In the genomic region with DNA sequence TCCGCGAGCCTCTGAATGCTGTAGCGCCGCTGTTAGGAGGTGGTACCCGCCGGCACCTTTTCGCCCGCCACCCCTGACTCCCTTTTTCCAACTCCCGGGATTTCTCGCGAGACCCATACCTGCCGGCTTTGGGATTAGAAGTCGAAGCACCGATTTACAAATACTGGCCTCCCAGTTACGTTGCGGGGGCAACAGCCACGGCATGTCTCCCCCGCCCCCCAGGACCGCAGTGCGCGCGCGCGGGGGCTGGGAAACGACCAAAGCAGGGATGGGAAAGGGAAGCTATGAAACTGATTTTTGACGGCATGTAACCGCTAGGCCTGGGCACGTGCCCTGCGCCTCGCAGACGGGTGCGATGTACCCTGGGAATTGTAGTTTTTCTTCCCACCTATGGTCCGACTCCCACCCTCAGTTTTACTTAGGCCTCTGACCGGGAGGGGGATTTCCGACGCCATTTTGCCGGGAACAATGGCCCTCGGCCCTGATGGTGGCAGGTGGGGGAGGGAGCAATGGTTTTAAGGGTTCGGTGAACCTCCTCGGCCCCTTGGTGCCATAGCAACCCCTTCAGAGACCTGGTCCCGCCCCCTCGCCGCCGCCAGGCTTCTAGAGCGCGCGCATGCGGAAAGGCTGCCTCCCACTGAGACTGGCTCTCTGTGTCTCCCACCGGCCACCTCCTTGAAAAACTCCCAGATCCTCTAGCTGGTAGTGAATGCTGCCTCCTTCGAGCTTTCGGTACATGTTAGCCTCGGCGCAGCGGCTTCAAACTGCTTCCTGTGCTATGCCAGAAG, we compare ENCODE assay signal across 1 cellular context.
TF ChIP-seq lines count a peak whose summit lies in the region.

No MANE protein-coding gene starts in this region.

TF ChIP-seq in K562, 482 proteins besides CTCF, POLR2A, EP300 and RAD21 (continued from another document):
- TF ChIP-seq ZNF655 (CRISPR knock-in tag; IDR thresholded peaks at IDR 0.05) (no peak), CHD2 (IDR thresholded peaks at IDR 0.05; ENCODE audit: low read depth, low read length) (0 out of 2 replicates have a peak, but pooled peaks have one; percentile 15), MYBL2 (IDR thresholded peaks at IDR 0.05; ENCODE audit: low read depth) (no peak), MYBL2 (CRISPR knock-in tag; IDR thresholded peaks at IDR 0.05; ENCODE audit: borderline replicate concordance) (no peak), NRF1 (conservative IDR thresholded peaks at IDR 0.05 in 1 of 2, IDR thresholded peaks at IDR 0.05 in 1 of 2) (peak; percentile 51 to 66; a peak in 3 of 4 replicates), ZNF253 (CRISPR knock-in tag; conservative IDR thresholded peaks at IDR 0.05) (no peak), KDM4B (IDR thresholded peaks at IDR 0.05; ENCODE audit: borderline replicate concordance in 2 of 2, low read depth in 1 of 2) (no peak), RFX1 (IDR thresholded peaks at IDR 0.05) (peak; percentile 25; the same call in 1 of the 2 replicates), ZSCAN29 (IDR thresholded peaks at IDR 0.05) (no peak), SRSF3 (IDR thresholded peaks at IDR 0.05; ENCODE audit: insufficient read depth, low read length) (no peak), JUN (IDR thresholded peaks at IDR 0.05; ENCODE audit: borderline replicate concordance, low read depth, low read length) (no peak), JUN (CRISPR knock-in tag; IDR thresholded peaks at IDR 0.05; ENCODE audit: borderline replicate concordance) (no peak), CCAR2 (IDR thresholded peaks at IDR 0.05; ENCODE audit: low read depth, low read length) (no peak), HCFC1 (IDR thresholded peaks at IDR 0.05; ENCODE audit: low read depth, low read length) (peak; percentile 28; the same call in 1 of the 2 replicates), L3MBTL2 (IDR thresholded peaks at IDR 0.05) (peak; percentile 32; the same call in 1 of the 2 replicates)
- TF ChIP-seq, protein P1, sequence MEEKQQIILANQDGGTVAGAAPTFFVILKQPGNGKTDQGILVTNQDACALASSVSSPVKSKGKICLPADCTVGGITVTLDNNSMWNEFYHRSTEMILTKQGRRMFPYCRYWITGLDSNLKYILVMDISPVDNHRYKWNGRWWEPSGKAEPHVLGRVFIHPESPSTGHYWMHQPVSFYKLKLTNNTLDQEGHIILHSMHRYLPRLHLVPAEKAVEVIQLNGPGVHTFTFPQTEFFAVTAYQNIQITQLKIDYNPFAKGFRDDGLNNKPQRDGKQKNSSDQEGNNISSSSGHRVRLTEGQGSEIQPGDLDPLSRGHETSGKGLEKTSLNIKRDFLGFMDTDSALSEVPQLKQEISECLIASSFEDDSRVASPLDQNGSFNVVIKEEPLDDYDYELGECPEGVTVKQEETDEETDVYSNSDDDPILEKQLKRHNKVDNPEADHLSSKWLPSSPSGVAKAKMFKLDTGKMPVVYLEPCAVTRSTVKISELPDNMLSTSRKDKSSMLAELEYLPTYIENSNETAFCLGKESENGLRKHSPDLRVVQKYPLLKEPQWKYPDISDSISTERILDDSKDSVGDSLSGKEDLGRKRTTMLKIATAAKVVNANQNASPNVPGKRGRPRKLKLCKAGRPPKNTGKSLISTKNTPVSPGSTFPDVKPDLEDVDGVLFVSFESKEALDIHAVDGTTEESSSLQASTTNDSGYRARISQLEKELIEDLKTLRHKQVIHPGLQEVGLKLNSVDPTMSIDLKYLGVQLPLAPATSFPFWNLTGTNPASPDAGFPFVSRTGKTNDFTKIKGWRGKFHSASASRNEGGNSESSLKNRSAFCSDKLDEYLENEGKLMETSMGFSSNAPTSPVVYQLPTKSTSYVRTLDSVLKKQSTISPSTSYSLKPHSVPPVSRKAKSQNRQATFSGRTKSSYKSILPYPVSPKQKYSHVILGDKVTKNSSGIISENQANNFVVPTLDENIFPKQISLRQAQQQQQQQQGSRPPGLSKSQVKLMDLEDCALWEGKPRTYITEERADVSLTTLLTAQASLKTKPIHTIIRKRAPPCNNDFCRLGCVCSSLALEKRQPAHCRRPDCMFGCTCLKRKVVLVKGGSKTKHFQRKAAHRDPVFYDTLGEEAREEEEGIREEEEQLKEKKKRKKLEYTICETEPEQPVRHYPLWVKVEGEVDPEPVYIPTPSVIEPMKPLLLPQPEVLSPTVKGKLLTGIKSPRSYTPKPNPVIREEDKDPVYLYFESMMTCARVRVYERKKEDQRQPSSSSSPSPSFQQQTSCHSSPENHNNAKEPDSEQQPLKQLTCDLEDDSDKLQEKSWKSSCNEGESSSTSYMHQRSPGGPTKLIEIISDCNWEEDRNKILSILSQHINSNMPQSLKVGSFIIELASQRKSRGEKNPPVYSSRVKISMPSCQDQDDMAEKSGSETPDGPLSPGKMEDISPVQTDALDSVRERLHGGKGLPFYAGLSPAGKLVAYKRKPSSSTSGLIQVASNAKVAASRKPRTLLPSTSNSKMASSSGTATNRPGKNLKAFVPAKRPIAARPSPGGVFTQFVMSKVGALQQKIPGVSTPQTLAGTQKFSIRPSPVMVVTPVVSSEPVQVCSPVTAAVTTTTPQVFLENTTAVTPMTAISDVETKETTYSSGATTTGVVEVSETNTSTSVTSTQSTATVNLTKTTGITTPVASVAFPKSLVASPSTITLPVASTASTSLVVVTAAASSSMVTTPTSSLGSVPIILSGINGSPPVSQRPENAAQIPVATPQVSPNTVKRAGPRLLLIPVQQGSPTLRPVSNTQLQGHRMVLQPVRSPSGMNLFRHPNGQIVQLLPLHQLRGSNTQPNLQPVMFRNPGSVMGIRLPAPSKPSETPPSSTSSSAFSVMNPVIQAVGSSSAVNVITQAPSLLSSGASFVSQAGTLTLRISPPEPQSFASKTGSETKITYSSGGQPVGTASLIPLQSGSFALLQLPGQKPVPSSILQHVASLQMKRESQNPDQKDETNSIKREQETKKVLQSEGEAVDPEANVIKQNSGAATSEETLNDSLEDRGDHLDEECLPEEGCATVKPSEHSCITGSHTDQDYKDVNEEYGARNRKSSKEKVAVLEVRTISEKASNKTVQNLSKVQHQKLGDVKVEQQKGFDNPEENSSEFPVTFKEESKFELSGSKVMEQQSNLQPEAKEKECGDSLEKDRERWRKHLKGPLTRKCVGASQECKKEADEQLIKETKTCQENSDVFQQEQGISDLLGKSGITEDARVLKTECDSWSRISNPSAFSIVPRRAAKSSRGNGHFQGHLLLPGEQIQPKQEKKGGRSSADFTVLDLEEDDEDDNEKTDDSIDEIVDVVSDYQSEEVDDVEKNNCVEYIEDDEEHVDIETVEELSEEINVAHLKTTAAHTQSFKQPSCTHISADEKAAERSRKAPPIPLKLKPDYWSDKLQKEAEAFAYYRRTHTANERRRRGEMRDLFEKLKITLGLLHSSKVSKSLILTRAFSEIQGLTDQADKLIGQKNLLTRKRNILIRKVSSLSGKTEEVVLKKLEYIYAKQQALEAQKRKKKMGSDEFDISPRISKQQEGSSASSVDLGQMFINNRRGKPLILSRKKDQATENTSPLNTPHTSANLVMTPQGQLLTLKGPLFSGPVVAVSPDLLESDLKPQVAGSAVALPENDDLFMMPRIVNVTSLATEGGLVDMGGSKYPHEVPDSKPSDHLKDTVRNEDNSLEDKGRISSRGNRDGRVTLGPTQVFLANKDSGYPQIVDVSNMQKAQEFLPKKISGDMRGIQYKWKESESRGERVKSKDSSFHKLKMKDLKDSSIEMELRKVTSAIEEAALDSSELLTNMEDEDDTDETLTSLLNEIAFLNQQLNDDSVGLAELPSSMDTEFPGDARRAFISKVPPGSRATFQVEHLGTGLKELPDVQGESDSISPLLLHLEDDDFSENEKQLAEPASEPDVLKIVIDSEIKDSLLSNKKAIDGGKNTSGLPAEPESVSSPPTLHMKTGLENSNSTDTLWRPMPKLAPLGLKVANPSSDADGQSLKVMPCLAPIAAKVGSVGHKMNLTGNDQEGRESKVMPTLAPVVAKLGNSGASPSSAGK (IDR thresholded peaks at IDR 0.05) = peak; percentile 24; the same call in 1 of the 2 replicates
- TF ChIP-seq, protein P2, sequence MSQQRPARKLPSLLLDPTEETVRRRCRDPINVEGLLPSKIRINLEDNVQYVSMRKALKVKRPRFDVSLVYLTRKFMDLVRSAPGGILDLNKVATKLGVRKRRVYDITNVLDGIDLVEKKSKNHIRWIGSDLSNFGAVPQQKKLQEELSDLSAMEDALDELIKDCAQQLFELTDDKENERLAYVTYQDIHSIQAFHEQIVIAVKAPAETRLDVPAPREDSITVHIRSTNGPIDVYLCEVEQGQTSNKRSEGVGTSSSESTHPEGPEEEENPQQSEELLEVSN (IDR thresholded peaks at IDR 0.05; ENCODE audit: borderline replicate concordance in 1 of 2, extremely low read depth in 1 of 2, insufficient read depth in 1 of 2, insufficient read length in 1 of 2, low read depth in 1 of 2, low read length in 1 of 2, poor library complexity in 1 of 2, severe bottlenecking in 1 of 2) = peak in 1 of 2 experiments; percentile 17
